ENCODE assay signal across 9 cellular contexts in genomic region chr9:113675475-113675941, GRCh38.
DNase-seq lines count a peak whose midpoint lies in the region; ATAC-seq and TF ChIP-seq lines count a peak whose summit lies in the region.
"Had no signal": no experiment of that assay in that cellular context is flagged by ENCODE, and none has a peak within 500 bp of the region (broad histone marks: within the 10 kb centered on the region; RNA-seq: fewer than 3 reads in every experiment).

No MANE protein-coding gene starts in this region.

- H3K36me3 ChIP-seq in SJSA1 (no peaks in the 10 kb centered on the region), gastrocnemius medialis (no peaks in the 10 kb centered on the region)

- intact Hi-C loops in gastrocnemius medialis (cut with DNase I; ENCODE audit: low total_unique reads) = no loop called here

- H3K27ac ChIP-seq in SJSA1 = peak overlapping the region; percentile 79
- H3K27ac ChIP-seq in gastrocnemius medialis = peak overlapping the region in 1 of 4 donors; percentile 18

- ATAC-seq in gastrocnemius medialis (peak; percentile 57 to 84), HG02678 (IDR thresholded peaks at IDR 0.05; ENCODE audit: unreplicated experiment) (no peak), HG03175 (IDR thresholded peaks at IDR 0.05; ENCODE audit: unreplicated experiment) (no peak)

- no peak for TF ChIP-seq CTCF in gastrocnemius medialis (IDR thresholded peaks at IDR 0.05 in 4 of 5, conservative IDR thresholded peaks at IDR 0.05 in 1 of 5)

- H3K4me1 ChIP-seq in SJSA1 (replicated peaks) = peaks cover 28% of the 10 kb centered on the region
- H3K4me1 ChIP-seq in gastrocnemius medialis = peaks cover 3 to 5% of the 10 kb centered on the region in 2 donors

- DNase-seq in GM04503 (ENCODE audit: low read depth) (peak; percentile 99), SJSA1 (ENCODE audit: low read depth in 1 of 2, low spot score in 2 of 2) (peak; percentile 87 to 92), fibroblast of the conjunctiva (ENCODE audit: low read depth) (peak; percentile 65), gastrocnemius medialis (peak; percentile 7 to 66), NCI-H69 (lab: John Stamatoyannopoulos, UW) (no peak)
- DNase-seq in stimulated activated CD4-positive, alpha-beta T cell treated with anti-CD3 and anti-CD28 coated beads, Interleukin-4, amount 100 ng/mL, for 1 hour = no peak
- DNase-seq: activated CD4-positive, alpha-beta T cell treated with anti-CD3 and anti-CD28 coated beads, Interleukin-2, amount 50 U/mL, for 1 hour had no signal

- H3K9me3 ChIP-seq in SJSA1 (replicated peaks) (no peaks in the 10 kb centered on the region), gastrocnemius medialis (no peaks in the 10 kb centered on the region)

- H3K4me3 ChIP-seq in SJSA1 = no peak overlapping the region
- no peak overlapping the region for H3K4me3 ChIP-seq in gastrocnemius medialis

- in situ Hi-C loops in gastrocnemius medialis (cut with MboI; ENCODE audit: low sequenced_read_pairs in 4 of 4) = loop anchor here in 1 of 4 donors (25.0 kb wide), 1 partner anchor 362 kb away; no protein-coding TSS in a partner anchor

- no peak for TF ChIP-seq POLR2A in gastrocnemius medialis (IDR thresholded peaks at IDR 0.05)

- no peaks in the 10 kb centered on the region for H3K27me3 ChIP-seq in SJSA1 (replicated peaks)
- H3K27me3 ChIP-seq in gastrocnemius medialis = peaks cover 0 to 6% (median 0%) of the 10 kb centered on the region in 3 donors

Comparison
In these comparisons a context has a peak if more than half of its experiments do, and no peak if none do; other contexts are left out.
1. DNase-seq: peak in GM04503 (single experiment), SJSA1 (2 of 2), fibroblast of the conjunctiva (single experiment) and gastrocnemius medialis (2 of 2); none in NCI-H69 (single experiment) and stimulated activated CD4-positive, alpha-beta T cell treated with anti-CD3 and anti-CD28 coated beads, Interleukin-4, amount 100 ng/mL, for 1 hour (single experiment).
2. ATAC-seq: peak in gastrocnemius medialis (2 of 2); none in HG02678 (single experiment) and HG03175 (single experiment).